ENCODE assay signal across 24 cellular contexts in genomic region chr11:92267968-92268367, GRCh38. TPM values are rescaled to one million over a fixed set of nuclear protein-coding genes. Genes with fewer than 3 reads are reported as not detected.
"Had no signal": no experiment of that assay in that cellular context is flagged by ENCODE, and none has a peak within 500 bp of the region (broad histone marks: within the 10 kb centered on the region; RNA-seq: fewer than 3 reads in every experiment).

No MANE protein-coding gene starts in this region.

- H3K36me3 ChIP-seq: ascending aorta, breast epithelium, lower lobe of right lung, sigmoid colon had no signal

- H3K27ac Mint-ChIP-seq: activated CD4-positive, alpha-beta T cell treated with anti-CD3 and anti-CD28 coated beads, Interleukin-2, amount 10 ng/mL, durations not matched to agents 24 days and 14 days; activated CD8-positive, alpha-beta memory T cell treated with anti-CD3 and anti-CD28 coated beads, Interleukin-2, amount 10 ng/mL, durations not matched to agents 7 days and 5 days; activated CD8-positive, alpha-beta T cell treated with anti-CD3 and anti-CD28 coated beads for 36 hours; activated naive CD4-positive, alpha-beta T cell treated with anti-CD3 and anti-CD28 coated beads, Interleukin-2, amount 50 U/mL, for 24 hours; immature natural killer cell; natural killer cell; T-cell; T-helper 2 cell treated with Interferon-gamma antibody and Interleukin-4, amounts not matched to agents 5 μg/mL and 100 μg/mL, for 36 hours had no signal

- H3K27me3 Mint-ChIP-seq: activated CD4-positive, alpha-beta T cell treated with anti-CD3 and anti-CD28 coated beads, Interleukin-2, amount 10 ng/mL, durations not matched to agents 24 days and 14 days; activated CD8-positive, alpha-beta memory T cell treated with anti-CD3 and anti-CD28 coated beads, Interleukin-2, amount 10 ng/mL, durations not matched to agents 7 days and 5 days; activated CD8-positive, alpha-beta T cell treated with anti-CD3 and anti-CD28 coated beads for 36 hours; activated naive CD4-positive, alpha-beta T cell treated with anti-CD3 and anti-CD28 coated beads, Interleukin-2, amount 50 U/mL, for 24 hours; central memory CD8-positive, alpha-beta T cell; T-cell had no signal

- H3K4me3 ChIP-seq: ascending aorta, breast epithelium, lower lobe of right lung, sigmoid colon, testis had no signal

- DNase-seq: activated CD4-positive, alpha-beta T cell treated with anti-CD3 and anti-CD28 coated beads, Interleukin-2, amount 10 ng/mL, durations not matched to agents 24 days and 14 days; activated CD8-positive, alpha-beta memory T cell treated with anti-CD3 and anti-CD28 coated beads, Interleukin-2, amount 10 ng/mL, durations not matched to agents 7 days and 5 days; activated CD8-positive, alpha-beta T cell treated with anti-CD3 and anti-CD28 coated beads for 36 hours; activated effector memory CD4-positive, alpha-beta T cell treated with anti-CD3 and anti-CD28 coated beads, Interleukin-2, amount 50 U/mL, for 16 hours; activated T-cell treated with anti-CD3 and anti-CD28 coated beads for 4 hours; cortex of kidney; immature natural killer cell; lower lobe of right lung; midbrain; natural killer cell; retina; sigmoid colon; stimulated activated CD4-positive, alpha-beta T cell treated with anti-CD3 and anti-CD28 coated beads, Interleukin-4, amount 100 ng/mL, for 1 hour; stimulated activated naive CD4-positive, alpha-beta T cell; T-cell; testis had no signal

- H3K4me1 ChIP-seq: ascending aorta, breast epithelium, lower lobe of right lung, testis had no signal

- H3K27ac ChIP-seq: ascending aorta, breast epithelium, lower lobe of right lung, sigmoid colon, testis, VCaP had no signal

- H3K9me3 Mint-ChIP-seq: activated CD4-positive, alpha-beta T cell treated with anti-CD3 and anti-CD28 coated beads, Interleukin-2, amount 10 ng/mL, durations not matched to agents 24 days and 14 days; activated CD8-positive, alpha-beta T cell treated with anti-CD3 and anti-CD28 coated beads for 36 hours; activated naive CD4-positive, alpha-beta T cell treated with anti-CD3 and anti-CD28 coated beads, Interleukin-2, amount 50 U/mL, for 24 hours; T-helper 2 cell treated with Interferon-gamma antibody and Interleukin-4, amounts not matched to agents 5 μg/mL and 100 μg/mL, for 36 hours had no signal

- H3K36me3 Mint-ChIP-seq: activated CD8-positive, alpha-beta memory T cell treated with anti-CD3 and anti-CD28 coated beads, Interleukin-2, amount 10 ng/mL, durations not matched to agents 7 days and 5 days; activated naive CD4-positive, alpha-beta T cell treated with anti-CD3 and anti-CD28 coated beads, Interleukin-2, amount 50 U/mL, for 24 hours; immature natural killer cell; natural killer cell; T-cell had no signal

- ATAC-seq: activated CD4-positive, CD25-positive, alpha-beta regulatory T cell treated with anti-CD3 and anti-CD28 coated beads, Interleukin-2, amount 50 U/mL, for 24 hours; activated CD8-positive, alpha-beta memory T cell treated with anti-CD3 and anti-CD28 coated beads, Interleukin-2, amount 10 ng/mL, durations not matched to agents 7 days and 5 days; activated CD8-positive, alpha-beta T cell treated with anti-CD3 and anti-CD28 coated beads for 36 hours; left lobe of liver; lower lobe of right lung; natural killer cell; T-cell had no signal

- H3K9me3 ChIP-seq: ascending aorta, breast epithelium, lower lobe of right lung, sigmoid colon, testis had no signal

- H3K4me1 Mint-ChIP-seq: activated CD4-positive, alpha-beta T cell treated with anti-CD3 and anti-CD28 coated beads, Interleukin-2, amount 10 ng/mL, durations not matched to agents 24 days and 14 days; activated CD8-positive, alpha-beta memory T cell treated with anti-CD3 and anti-CD28 coated beads, Interleukin-2, amount 10 ng/mL, durations not matched to agents 7 days and 5 days; activated naive CD4-positive, alpha-beta T cell treated with anti-CD3 and anti-CD28 coated beads, Interleukin-2, amount 50 U/mL, for 24 hours; central memory CD8-positive, alpha-beta T cell; immature natural killer cell; natural killer cell; T-cell had no signal

- H3K4me3 Mint-ChIP-seq: activated CD4-positive, alpha-beta T cell treated with anti-CD3 and anti-CD28 coated beads, Interleukin-2, amount 10 ng/mL, durations not matched to agents 24 days and 14 days; activated CD8-positive, alpha-beta memory T cell treated with anti-CD3 and anti-CD28 coated beads, Interleukin-2, amount 10 ng/mL, durations not matched to agents 7 days and 5 days; activated CD8-positive, alpha-beta T cell treated with anti-CD3 and anti-CD28 coated beads for 36 hours; activated naive CD4-positive, alpha-beta T cell treated with anti-CD3 and anti-CD28 coated beads, Interleukin-2, amount 50 U/mL, for 24 hours; central memory CD8-positive, alpha-beta T cell; immature natural killer cell; natural killer cell; T-cell; T-helper 2 cell treated with Interferon-gamma antibody and Interleukin-4, amounts not matched to agents 5 μg/mL and 100 μg/mL, for 36 hours had no signal

- H3K27me3 ChIP-seq: ascending aorta, breast epithelium, sigmoid colon, testis had no signal

RNA-seq across cellular contexts. Expression of gene FAT3, which starts 43.4 kb away (rescaled TPM):
- total RNA-seq: activated CD4-positive, alpha-beta T cell treated with anti-CD3 and anti-CD28 coated beads, Interleukin-2, amount 10 ng/mL, durations not matched to agents 24 days and 14 days; activated CD8-positive, alpha-beta memory T cell treated with anti-CD3 and anti-CD28 coated beads, Interleukin-2, amount 10 ng/mL, durations not matched to agents 7 days and 5 days; activated CD8-positive, alpha-beta T cell treated with anti-CD3 and anti-CD28 coated beads for 36 hours; natural killer cell had no signal
- polyA plus RNA-seq: immature natural killer cell had no signal
